Comparison of ENCODE assay signal across 10 cellular contexts in genomic region chr6:33692760-33693158, GRCh38. TPM values are rescaled to one million over a fixed set of nuclear protein-coding genes. Genes with fewer than 3 reads are reported as not detected.
A peak's percentile ranks its signal among the peaks of the same experiment; 100 is the strongest.
DNase-seq lines count a peak whose midpoint lies in the region; ATAC-seq and TF ChIP-seq lines count a peak whose summit lies in the region.
"Had no signal": no experiment of that assay in that cellular context is flagged by ENCODE, and none has a peak within 500 bp of the region (broad histone marks: within the 10 kb centered on the region; RNA-seq: fewer than 3 reads in every experiment).

No MANE protein-coding gene starts in this region.

- peaks cover 2% of the 10 kb centered on the region for H3K4me1 ChIP-seq in mucosa of descending colon (ENCODE audit: low read depth)

- ATAC-seq in activated T-helper 17 cell treated with anti-CD3 and anti-CD28 coated beads, Interleukin-2, amount 50 U/mL, for 72 hours (replicated peaks), result peak; percentile 81
- peak; percentile 55 for ATAC-seq in mucosa of descending colon
- ATAC-seq in GM19023 (IDR thresholded peaks at IDR 0.05; ENCODE audit: unreplicated experiment), result no peak

- H3K36me3 Mint-ChIP-seq in activated T-helper 17 cell treated with anti-CD3 and anti-CD28 coated beads, Interleukin-2, amount 50 U/mL, for 72 hours (ENCODE audit: low read depth), result peaks cover 99% of the 10 kb centered on the region

- H3K27me3 Mint-ChIP-seq in activated T-helper 17 cell treated with anti-CD3 and anti-CD28 coated beads, Interleukin-2, amount 50 U/mL, for 72 hours, result no peaks in the 10 kb centered on the region

- TF ChIP-seq CTCF in mucosa of descending colon (IDR thresholded peaks at IDR 0.05), result no peak

- intact Hi-C loops in mucosa of descending colon (cut with DNase I, micrococcal nuclease), result no loop called here

- no peaks in the 10 kb centered on the region for H3K9me3 ChIP-seq in mucosa of descending colon

- H3K36me3 ChIP-seq in mucosa of descending colon (ENCODE audit: low read depth), result peaks cover 7% of the 10 kb centered on the region

- peak; percentile 60 for DNase-seq in activated naive CD4-positive, alpha-beta T cell treated with Interleukin-2 at 50 U/mL for 16 hours
- DNase-seq in activated naive CD4-positive, alpha-beta T cell treated with anti-CD3 and anti-CD28 coated beads, Interleukin-2, amount 50 U/mL, for 16 hours, result no peak
- peak; percentile 49 to 84 (median 61) for DNase-seq in mucosa of descending colon
- DNase-seq in NCI-H446 treated with DMSO at 0.1 percent for 48 hours (lab: John Stamatoyannopoulos, UW), result no peak
- DNase-seq in NCI-H1092 (lab: John Stamatoyannopoulos, UW), result no peak
- no peak for DNase-seq in HuH-7 (ENCODE audit: low spot score)

- peak overlapping the region; percentile 87 for H3K4me3 Mint-ChIP-seq in activated T-helper 17 cell treated with anti-CD3 and anti-CD28 coated beads, Interleukin-2, amount 50 U/mL, for 72 hours

- peak overlapping the region; percentile 99 for H3K27ac Mint-ChIP-seq in activated T-helper 17 cell treated with anti-CD3 and anti-CD28 coated beads, Interleukin-2, amount 50 U/mL, for 72 hours

- no peak overlapping the region for H3K4me3 ChIP-seq in mucosa of descending colon
- H3K4me3 ChIP-seq: lung had no signal

- no peaks in the 10 kb centered on the region for H3K9me3 Mint-ChIP-seq in activated T-helper 17 cell treated with anti-CD3 and anti-CD28 coated beads, Interleukin-2, amount 50 U/mL, for 72 hours

- peaks cover 46% of the 10 kb centered on the region for H3K4me1 Mint-ChIP-seq in activated T-helper 17 cell treated with anti-CD3 and anti-CD28 coated beads, Interleukin-2, amount 50 U/mL, for 72 hours

RNA-seq across cellular contexts. Expression of gene UQCC2, which starts 18.7 kb away (rescaled TPM):
- 100 to 1,000 TPM in 1 of 2 donors, 10 to 100 TPM in 1; 65.5 to 112 TPM for total RNA-seq in activated T-helper 17 cell treated with anti-CD3 and anti-CD28 coated beads, Interleukin-2, amount 50 U/mL, for 72 hours
- 10 to 100 TPM; 41.8 to 48.6 (median 45.7) TPM for total RNA-seq in mucosa of descending colon

RNA-seq across cellular contexts. Expression of gene IP6K3, which starts 53.9 kb away (rescaled TPM):
- total RNA-seq in activated T-helper 17 cell treated with anti-CD3 and anti-CD28 coated beads, Interleukin-2, amount 50 U/mL, for 72 hours, result not detected
- total RNA-seq in mucosa of descending colon, result 1 to 10 TPM in 1 of 3 donors, under 1 TPM in 2; 0.67 to 6.8 (median 0.96) TPM
- total RNA-seq: NCI-H460 had no signal

Comparison
In these comparisons a context has a peak if more than half of its experiments do, and no peak if none do; other contexts are left out.
1. DNase-seq: peak in activated naive CD4-positive, alpha-beta T cell treated with Interleukin-2 at 50 U/mL for 16 hours (single experiment) and mucosa of descending colon (3 of 3); none in activated naive CD4-positive, alpha-beta T cell treated with anti-CD3 and anti-CD28 coated beads, Interleukin-2, amount 50 U/mL, for 16 hours (single experiment), NCI-H446 treated with DMSO at 0.1 percent for 48 hours (single experiment), NCI-H1092 (single experiment) and HuH-7 (single experiment).